ENCODE assay signal across 8 cellular contexts in genomic region chr6:136784910-136785746, GRCh38. TPM values are rescaled to one million over a fixed set of nuclear protein-coding genes. Genes with fewer than 3 reads are reported as not detected.
DNase-seq lines count a peak whose midpoint lies in the region; ATAC-seq and TF ChIP-seq lines count a peak whose summit lies in the region.

No MANE protein-coding gene starts in this region.

- no peaks in the 10 kb centered on the region for H3K36me3 Mint-ChIP-seq in T-helper 17 cell (ENCODE audit: low read depth)

- peaks cover 60% of the 10 kb centered on the region for H3K4me1 Mint-ChIP-seq in T-helper 17 cell

- 48 to 70% (median 64%) methylated on average over 10 of the region's 10 CpGs for WGBS in psoas muscle, 3 donors

- ATAC-seq in GM21529 (IDR thresholded peaks at IDR 0.05; ENCODE audit: unreplicated experiment) (peak; percentile 42), T-helper 17 cell (peak; percentile 56), psoas muscle (peak in 3 of 4 donors; percentile 30 to 60 (median 53)), SK-N-SH treated with all-trans-retinoic acid at 6 μM for 48 hours (no peak)

- H3K36me3 ChIP-seq in psoas muscle (ENCODE audit: insufficient read depth in 1 of 2, low read depth in 1 of 2), result no peaks in the 10 kb centered on the region

- H3K4me3 ChIP-seq in psoas muscle, result peak overlapping the region; percentile 37

- DNase-seq in AML-193 (lab: John Stamatoyannopoulos, UW) (peak; percentile 99), T-helper 17 cell (no peak), psoas muscle (peak; percentile 37 to 54), NCI-H1417 treated with DMSO at 0.1 percent for 48 hours (lab: John Stamatoyannopoulos, UW) (no peak), LoVo (ENCODE audit: low spot score) (no peak)
- DNase-seq in effector CD4-positive, alpha-beta T cell, result peak; percentile 21

- no peak overlapping the region for H3K27ac ChIP-seq in psoas muscle

- H3K27me3 Mint-ChIP-seq in T-helper 17 cell, result no peaks in the 10 kb centered on the region

- no peaks in the 10 kb centered on the region for H3K27me3 ChIP-seq in psoas muscle (ENCODE audit: insufficient read depth in 3 of 3, low read length in 2 of 3)

- H3K4me1 ChIP-seq in psoas muscle, result peaks cover 10% of the 10 kb centered on the region

- no peak for TF ChIP-seq CTCF in psoas muscle (IDR thresholded peaks at IDR 0.05)

- intact Hi-C loops in psoas muscle (cut with DNase I), result no loop called here

- H3K27ac Mint-ChIP-seq in T-helper 17 cell, result peak overlapping the region; percentile 96

- H3K9me3 ChIP-seq in T-helper 17 cell (ENCODE audit: control insufficient read depth, low read length, poor library complexity, severe bottlenecking) (no peaks in the 10 kb centered on the region), psoas muscle (no peaks in the 10 kb centered on the region)

- H3K4me3 Mint-ChIP-seq in T-helper 17 cell, result peak overlapping the region; percentile 90

TF ChIP-seq in SK-N-SH treated with all-trans-retinoic acid at 6 μM for 48 hours, 23 proteins besides CTCF, POLR2A, EP300 and RAD21:
- TF ChIP-seq GLIS3 (CRISPR knock-in tag; IDR thresholded peaks at IDR 0.05) (no peak), ZC3H10 (CRISPR knock-in tag; IDR thresholded peaks at IDR 0.05) (no peak), CSDC2 (CRISPR knock-in tag; IDR thresholded peaks at IDR 0.05) (no peak), ARNTL (CRISPR knock-in tag; IDR thresholded peaks at IDR 0.05; ENCODE audit: borderline replicate concordance, low read depth) (no peak), TCF4 (CRISPR knock-in tag; IDR thresholded peaks at IDR 0.05; ENCODE audit: borderline replicate concordance) (no peak), TSHZ2 (CRISPR knock-in tag; IDR thresholded peaks at IDR 0.05) (no peak), CSRNP3 (CRISPR knock-in tag; IDR thresholded peaks at IDR 0.05) (no peak), SNAI2 (CRISPR knock-in tag; IDR thresholded peaks at IDR 0.05) (no peak), ZNF70 (CRISPR knock-in tag; IDR thresholded peaks at IDR 0.05) (no peak), OSR1 (CRISPR knock-in tag; IDR thresholded peaks at IDR 0.05) (no peak), POU6F1 (CRISPR knock-in tag; IDR thresholded peaks at IDR 0.05; ENCODE audit: borderline replicate concordance, low read depth) (no peak), RARB (CRISPR knock-in tag; IDR thresholded peaks at IDR 0.05) (no peak), ZNF8 (CRISPR knock-in tag; IDR thresholded peaks at IDR 0.05) (no peak), ISL1 (CRISPR knock-in tag; IDR thresholded peaks at IDR 0.05) (no peak), BACH2 (CRISPR knock-in tag; IDR thresholded peaks at IDR 0.05; ENCODE audit: borderline replicate concordance) (no peak), ZFP30 (CRISPR knock-in tag; IDR thresholded peaks at IDR 0.05) (no peak)

RNA-seq across cellular contexts. Expression of gene MAP3K5, which starts 7.1 kb away (rescaled TPM):
- total RNA-seq in T-helper 17 cell (10 to 100 TPM; 35.6 to 40.3 TPM), psoas muscle (1 to 10 TPM; 2.2 to 8.3 (median 7.0) TPM)
- 1 to 10 TPM in 2 of 3 donors, under 1 TPM in 1; 0.91 to 3.8 (median 2.0) TPM for polyA plus RNA-seq in psoas muscle

RNA-seq across cellular contexts. Expression of gene PEX7, which starts 37.3 kb away (rescaled TPM):
- total RNA-seq in T-helper 17 cell, result 1 to 10 TPM; 3.2 to 3.7 TPM
- total RNA-seq in psoas muscle, result 1 to 10 TPM; 3.7 to 9.8 (median 5.2) TPM
- polyA plus RNA-seq in psoas muscle, result 1 to 10 TPM; 2.2 to 3.6 (median 2.2) TPM

Comparison
In these comparisons a context has a peak if more than half of its experiments do, and no peak if none do; other contexts are left out.
1. DNase-seq: peak in AML-193 (2 of 2), effector CD4-positive, alpha-beta T cell (single experiment) and psoas muscle (2 of 2); none in T-helper 17 cell (0 of 3), NCI-H1417 treated with DMSO at 0.1 percent for 48 hours (single experiment) and LoVo (single experiment).